9 cellular contexts compared by ENCODE assay signal in genomic region chr4:30718021-30718888, GRCh38. TPM values are rescaled to one million over a fixed set of nuclear protein-coding genes. Genes with fewer than 3 reads are reported as not detected.
A peak's percentile ranks its signal among the peaks of the same experiment; 100 is the strongest.
DNase-seq lines count a peak whose midpoint lies in the region; ATAC-seq and TF ChIP-seq lines count a peak whose summit lies in the region.
"Had no signal": no experiment of that assay in that cellular context is flagged by ENCODE, and none has a peak within 500 bp of the region (broad histone marks: within the 10 kb centered on the region; RNA-seq: fewer than 3 reads in every experiment).

No MANE protein-coding gene starts in this region.

- H3K4me3 ChIP-seq in endodermal cell (ENCODE audit: low read length) (peak overlapping the region; percentile 96), mesendoderm (ENCODE audit: low read length) (peak overlapping the region; percentile 91), upper lobe of right lung (peak overlapping the region; percentile 55)

- H3K4me3 Mint-ChIP-seq in endodermal cell, result peak overlapping the region; percentile 94

- no peaks in the 10 kb centered on the region for H3K9me3 Mint-ChIP-seq in endodermal cell

- H4K5ac ChIP-seq in mesendoderm (ENCODE audit: low read length), result no peak overlapping the region

- H2AK5ac ChIP-seq in mesendoderm (ENCODE audit: low read length), result no peak overlapping the region

- peak overlapping the region; percentile 63 for H3K4ac ChIP-seq in mesendoderm (ENCODE audit: low read depth, low read length)

- peaks cover 3% of the 10 kb centered on the region for H3K4me1 ChIP-seq in endodermal cell (ENCODE audit: control insufficient read depth, insufficient read depth, low read length)
- H3K4me1 ChIP-seq in mesendoderm (ENCODE audit: control insufficient read depth, low read depth, low read length), result no peaks in the 10 kb centered on the region
- H3K4me1 ChIP-seq in upper lobe of right lung, result peaks cover 21% of the 10 kb centered on the region

- intact Hi-C loops in upper lobe of right lung (cut with DNase I), result no loop called here

- H3K27me3 Mint-ChIP-seq in endodermal cell (ENCODE audit: insufficient read depth), result peaks cover 35% of the 10 kb centered on the region

- H3K4me2 ChIP-seq in mesendoderm (ENCODE audit: low read length), result peak overlapping the region; percentile 94

- 0 to 1% methylated on average over 12 to 45 of the region's 45 CpGs for WGBS in endodermal cell (ENCODE audit: insufficient coverage in 1 of 2, insufficient read length in 1 of 2), 2 experiments
- no CpG with 5 or more reads among the region's 45 CpGs for WGBS in mesendoderm (ENCODE audit: extremely low coverage, insufficient coverage, low lambda C conversion rate)

- H3K27ac ChIP-seq in endodermal cell (ENCODE audit: low read depth, low read length) (peak overlapping the region; percentile 89), mesendoderm (ENCODE audit: low read depth, low read length) (peak overlapping the region; percentile 96), upper lobe of right lung (no peak overlapping the region)

- H3K4me1 Mint-ChIP-seq in endodermal cell, result peaks cover 15% of the 10 kb centered on the region

- peaks cover 13% of the 10 kb centered on the region for H3K79me2 ChIP-seq in mesendoderm (ENCODE audit: control insufficient read depth, insufficient read depth, low read length)

- TF ChIP-seq CTCF in endodermal cell (conservative IDR thresholded peaks at IDR 0.05) (peak; percentile 17), upper lobe of right lung (IDR thresholded peaks at IDR 0.05) (no peak)

- no peak overlapping the region for H2BK120ac ChIP-seq in mesendoderm (ENCODE audit: low read depth, low read length)

- peaks cover 11% of the 10 kb centered on the region for H3K36me3 Mint-ChIP-seq in endodermal cell (ENCODE audit: low read depth)

- H3K9ac ChIP-seq in endodermal cell (ENCODE audit: extremely low read depth, low read length, poor library complexity, severe bottlenecking), result peak overlapping the region; percentile 66
- H3K9ac ChIP-seq in mesendoderm (ENCODE audit: low read length), result peak overlapping the region; percentile 92

- H2BK15ac ChIP-seq in mesendoderm (replicated peaks; ENCODE audit: low read depth), result no peak overlapping the region

- H3K36me3 ChIP-seq in endodermal cell (ENCODE audit: control insufficient read depth, insufficient read depth, low read length) (peaks cover under 1% of the 10 kb centered on the region), mesendoderm (ENCODE audit: control insufficient read depth, insufficient read depth, low read length) (no peaks in the 10 kb centered on the region), upper lobe of right lung (no peaks in the 10 kb centered on the region)

- H4K8ac ChIP-seq in mesendoderm (ENCODE audit: low read depth, low read length), result no peak overlapping the region

- peak overlapping the region; percentile 98 for H3K56ac ChIP-seq in mesendoderm (ENCODE audit: low read length)

- H3K23ac ChIP-seq in mesendoderm (ENCODE audit: low read length), result no peak overlapping the region

- H2BK5ac ChIP-seq in mesendoderm (ENCODE audit: low read length), result peak overlapping the region; percentile 92

- DNase-seq in NCI-H2227 (lab: John Stamatoyannopoulos, UW; ENCODE audit: unreplicated experiment) (peak; percentile 47), NCI-H2227 treated with DMSO at 0.1 percent for 48 hours (lab: John Stamatoyannopoulos, UW) (no peak), NCI-H345 treated with DMSO at 0.1 percent for 48 hours (lab: John Stamatoyannopoulos, UW; ENCODE audit: unreplicated experiment) (peak; percentile 40), endodermal cell (peak; percentile 85), mesendoderm (peak; percentile 82), upper lobe of right lung (no peak), NCI-H526 treated with DMSO at 0.1 percent for 48 hours (lab: John Stamatoyannopoulos, UW) (no peak)
- no peak for DNase-seq in stimulated activated CD4-positive, alpha-beta T cell treated with anti-CD3 and anti-CD28 coated beads, Interleukin-1b, Interleukin-23, amount 100 ng/mL, for 48 hours
- DNase-seq: DND-41 had no signal

- ATAC-seq in upper lobe of right lung, result no peak

- H3K27ac Mint-ChIP-seq in endodermal cell, result peak overlapping the region; percentile 92

- H3K27me3 ChIP-seq in endodermal cell (ENCODE audit: control insufficient read depth, insufficient read depth, low read length, poor library complexity, severe bottlenecking), result no peaks in the 10 kb centered on the region
- no peaks in the 10 kb centered on the region for H3K27me3 ChIP-seq in mesendoderm (ENCODE audit: insufficient read depth, low read length, poor library complexity)
- peaks cover 52% of the 10 kb centered on the region for H3K27me3 ChIP-seq in upper lobe of right lung

- H3K79me1 ChIP-seq in mesendoderm (ENCODE audit: low read length), result peaks cover 7% of the 10 kb centered on the region

- H3K9me3 ChIP-seq in endodermal cell (ENCODE audit: control insufficient read depth, low read length), result no peaks in the 10 kb centered on the region
- no peaks in the 10 kb centered on the region for H3K9me3 ChIP-seq in upper lobe of right lung

- peak overlapping the region; percentile 21 for H3K18ac ChIP-seq in mesendoderm (ENCODE audit: low read length)

RNA-seq across cellular contexts. Expression of gene PCDH7, which starts 1.9 kb away (rescaled TPM):
- total RNA-seq in endodermal cell (100 to 1,000 TPM in 1 of 2 donors, 10 to 100 TPM in 1; 90.8 to 102 TPM), upper lobe of right lung (8.0 TPM)
- 20.2 TPM for polyA plus RNA-seq in endodermal cell (2013, experiment 1 of 2)
- 25.7 TPM for polyA plus RNA-seq in endodermal cell (2013, experiment 2 of 2)
- 4.2 TPM for polyA plus RNA-seq in mesendoderm (2013, experiment 1 of 2)
- polyA plus RNA-seq in mesendoderm (2013, experiment 2 of 2), result 3.7 TPM

Comparison
In these comparisons a context has a peak if more than half of its experiments do, and no peak if none do; other contexts are left out.
1. DNase-seq: peak in NCI-H2227 (single experiment), NCI-H345 treated with DMSO at 0.1 percent for 48 hours (single experiment), endodermal cell (single experiment) and mesendoderm (single experiment); none in NCI-H2227 treated with DMSO at 0.1 percent for 48 hours (single experiment), upper lobe of right lung (single experiment), NCI-H526 treated with DMSO at 0.1 percent for 48 hours (single experiment) and stimulated activated CD4-positive, alpha-beta T cell treated with anti-CD3 and anti-CD28 coated beads, Interleukin-1b, Interleukin-23, amount 100 ng/mL, for 48 hours (single experiment).
2. RNA of gene PCDH7, which starts 1.9 kb away (total RNA-seq): 90.8 to 102 TPM in endodermal cell; 8.0 TPM in upper lobe of right lung (single experiment); every median in the first group is over 10 times any median in the second.
3. Peak in every context shown above with its lines, with median percentiles within 50 percentile points of each other: H3K4me3 ChIP-seq.